Comparison of ENCODE assay signal across 1 cellular context in genomic region chr17:76138234-76138895, GRCh38.
TF ChIP-seq lines count a peak whose summit lies in the region.

No MANE protein-coding gene starts in this region.

TF ChIP-seq in HepG2, 621 proteins besides CTCF, POLR2A, EP300 and RAD21 (continued from another document and continues in another):
- peak; percentile 64; the same call in 1 of the 2 replicates for TF ChIP-seq GMEB1 (CRISPR knock-in tag; IDR thresholded peaks at IDR 0.05; ENCODE audit: borderline replicate concordance)
- peak; percentile 78; the same call in 1 of the 2 replicates for TF ChIP-seq MTA1 (CRISPR knock-in tag; IDR thresholded peaks at IDR 0.05; ENCODE audit: borderline replicate concordance)
- TF ChIP-seq ZNF770 (CRISPR knock-in tag; IDR thresholded peaks at IDR 0.05) = peak; percentile 54; the same call in 1 of the 2 replicates
- 0 out of 2 replicates have a peak, but pooled peaks have one; percentile 19 for TF ChIP-seq ATF7-NPFF (CRISPR knock-in tag; IDR thresholded peaks at IDR 0.05; ENCODE audit: low read depth)
- TF ChIP-seq MXD4 (CRISPR knock-in tag; IDR thresholded peaks at IDR 0.05) = peak; percentile 56
- TF ChIP-seq MIER2 (CRISPR knock-in tag; IDR thresholded peaks at IDR 0.05) = 0 out of 2 replicates have a peak, but pooled peaks have one; percentile 11
- no peak for TF ChIP-seq SOX13 (IDR thresholded peaks at IDR 0.05)
- peak in 1 of 2 experiments; percentile 42; a peak in 2 of 4 replicates for TF ChIP-seq SOX13 (CRISPR knock-in tag; conservative IDR thresholded peaks at IDR 0.05 in 1 of 2, IDR thresholded peaks at IDR 0.05 in 1 of 2)
- peak; percentile 25 for TF ChIP-seq ZFP36 (IDR thresholded peaks at IDR 0.05; ENCODE audit: borderline replicate concordance, low read depth, low read length, partially characterized antibody)
- peak; percentile 73 for TF ChIP-seq FOXO1 (CRISPR knock-in tag; IDR thresholded peaks at IDR 0.05)
- peak; percentile 88 for TF ChIP-seq ZFY (CRISPR knock-in tag; IDR thresholded peaks at IDR 0.05)
- TF ChIP-seq ZNF101 (CRISPR knock-in tag; IDR thresholded peaks at IDR 0.05; ENCODE audit: borderline replicate concordance, low read depth) = no peak
- peak; percentile 82 for TF ChIP-seq RARA (CRISPR knock-in tag; IDR thresholded peaks at IDR 0.05)
- TF ChIP-seq MIER3 (CRISPR knock-in tag; IDR thresholded peaks at IDR 0.05; ENCODE audit: borderline replicate concordance) = peak; percentile 77; the same call in 1 of the 2 replicates
- TF ChIP-seq HOXA5 (CRISPR knock-in tag; IDR thresholded peaks at IDR 0.05) = peak; percentile 95
- no peak for TF ChIP-seq NONO (IDR thresholded peaks at IDR 0.05)
- TF ChIP-seq NONO (CRISPR knock-in tag; conservative IDR thresholded peaks at IDR 0.05) = peak; percentile 51; the same call in 1 of the 2 replicates
- TF ChIP-seq ZNF619 (CRISPR knock-in tag; IDR thresholded peaks at IDR 0.05) = no peak; the same call in 1 of the 2 replicates
- TF ChIP-seq ZNF382 (CRISPR knock-in tag; IDR thresholded peaks at IDR 0.05; ENCODE audit: borderline replicate concordance) = no peak
- TF ChIP-seq TFE3 (CRISPR knock-in tag; IDR thresholded peaks at IDR 0.05) = peak; percentile 75
- TF ChIP-seq TERF1 (CRISPR knock-in tag; IDR thresholded peaks at IDR 0.05) = no peak
- peak; percentile 84; the same call in 1 of the 2 replicates for TF ChIP-seq ZBTB39 (CRISPR knock-in tag; IDR thresholded peaks at IDR 0.05)
- no peak for TF ChIP-seq PRDM4 (CRISPR knock-in tag; IDR thresholded peaks at IDR 0.05; ENCODE audit: borderline replicate concordance)
- TF ChIP-seq ZNF576 (CRISPR knock-in tag; IDR thresholded peaks at IDR 0.05) = no peak
- peak; percentile 53; the same call in 1 of the 2 replicates for TF ChIP-seq THAP9 (CRISPR knock-in tag; IDR thresholded peaks at IDR 0.05; ENCODE audit: borderline replicate concordance)
- no peak for TF ChIP-seq SOX6 (IDR thresholded peaks at IDR 0.05)
- TF ChIP-seq SOX6 (CRISPR knock-in tag; IDR thresholded peaks at IDR 0.05) = peak; percentile 87
- no peak for TF ChIP-seq SP140L (CRISPR knock-in tag; IDR thresholded peaks at IDR 0.05; ENCODE audit: borderline replicate concordance)
- no peak; the same call in 1 of the 2 replicates for TF ChIP-seq AKAP8 (CRISPR knock-in tag; IDR thresholded peaks at IDR 0.05)
- no peak for TF ChIP-seq ZNF775 (CRISPR knock-in tag; IDR thresholded peaks at IDR 0.05; ENCODE audit: borderline replicate concordance)
- TF ChIP-seq ZNF782 (CRISPR knock-in tag; IDR thresholded peaks at IDR 0.05; ENCODE audit: borderline replicate concordance) = peak; percentile 74; the same call in 1 of the 2 replicates
- TF ChIP-seq ZNF512B (CRISPR knock-in tag; IDR thresholded peaks at IDR 0.05; ENCODE audit: borderline replicate concordance) = peak; percentile 65
- no peak for TF ChIP-seq GATAD1 (CRISPR knock-in tag; IDR thresholded peaks at IDR 0.05)
